ENCODE assay signal across 11 cellular contexts in genomic region chr4:118968813-118969212, GRCh38.
DNase-seq lines count a peak whose midpoint lies in the region; ATAC-seq, FAIRE-seq and TF ChIP-seq lines count a peak whose summit lies in the region.
"Had no signal": no experiment of that assay in that cellular context is flagged by ENCODE, and none has a peak within 500 bp of the region (broad histone marks: within the 10 kb centered on the region; RNA-seq: fewer than 3 reads in every experiment).

No MANE protein-coding gene starts in this region.

- 57% methylated on average over 6 of the region's 6 CpGs; no CpG with 5 or more reads in 1 of the 2 experiments for WGBS in H1 (ENCODE audit: extremely low coverage in 1 of 2, insufficient coverage in 1 of 2, insufficient read length in 1 of 2, insufficient replicate concordance in 2 of 2, low coverage in 1 of 2, low lambda C conversion rate in 2 of 2, missing lambda C conversion rate in 1 of 2), 2 experiments

- no peak overlapping the region for H4K5ac ChIP-seq in H1 (ENCODE audit: insufficient read length, low read depth, low read length)

- peaks cover 18% of the 10 kb centered on the region for H3K4me1 ChIP-seq in PC-3 (ENCODE audit: insufficient read depth, low read length)
- peaks cover 0 to 7% (median 5%) of the 10 kb centered on the region in 4 experiments; a peak in 6 of 7 replicates for H3K4me1 ChIP-seq in H1 (replicated peaks in 1 of 4; ENCODE audit: control insufficient read depth in 3 of 4, insufficient read depth in 4 of 4, low read length in 3 of 4)
- peaks cover 7% of the 10 kb centered on the region for H3K4me1 ChIP-seq in mucosa of descending colon (ENCODE audit: low read depth)
- peaks cover 0 to 96% (median 54%) of the 10 kb centered on the region in 4 donors for H3K4me1 ChIP-seq in tibial artery

- no peak overlapping the region for H3K9ac ChIP-seq in PC-3 (ENCODE audit: low read length)
- H3K9ac ChIP-seq in H1 (replicated peaks in 1 of 4; ENCODE audit: extremely low read depth in 1 of 4, low read depth in 3 of 4, low read length in 3 of 4), result no peak overlapping the region

- no peaks in the 10 kb centered on the region for H3K79me1 ChIP-seq in H1 (ENCODE audit: low read depth, low read length)

- H3K14ac ChIP-seq in H1 (ENCODE audit: insufficient read length), result no peak overlapping the region

- no peak for TF ChIP-seq EP300 in H1 (IDR thresholded peaks at IDR 0.05; ENCODE audit: borderline replicate concordance in 1 of 2, low read depth in 2 of 2, low read length in 2 of 2)

- no peaks in the 10 kb centered on the region for H3K23me2 ChIP-seq in H1 (ENCODE audit: low read depth, low read length)

- H3K9me2 ChIP-seq in PC-3 (replicated peaks; ENCODE audit: low read length), result no peaks in the 10 kb centered on the region

- intact Hi-C loops in PC-3 (cut with micrococcal nuclease) (loop anchor here (1.0 to 5.0 kb wide), 4 partner anchors 79 to 228 kb away; partner anchors contain the start of gene SEC24D), mucosa of descending colon (cut with DNase I, micrococcal nuclease) (loop anchor here (10.0 kb wide), 2 partner anchors 74 to 204 kb away; no protein-coding TSS in a partner anchor), tibial artery (cut with DNase I; ENCODE audit: low total_unique reads) (loop anchor here (5.0 kb wide), 2 partner anchors 72 to 197 kb away; no protein-coding TSS in a partner anchor)

- no peaks in the 10 kb centered on the region for H4K20me1 ChIP-seq in PC-3 (ENCODE audit: low read length)
- no peaks in the 10 kb centered on the region for H4K20me1 ChIP-seq in H1 (replicated peaks in 1 of 2; ENCODE audit: control insufficient read depth in 1 of 2, insufficient read depth in 2 of 2, low read length in 2 of 2)

- no peak for TF ChIP-seq CTCF in PC-3 (conservative IDR thresholded peaks at IDR 0.05; ENCODE audit: low read depth, low read length)
- no peak for TF ChIP-seq CTCF in H1 (IDR thresholded peaks at IDR 0.05; ENCODE audit: control extremely low read depth in 1 of 3, insufficient read depth in 1 of 3, low read depth in 1 of 3, low read length in 3 of 3)
- TF ChIP-seq CTCF in mucosa of descending colon (IDR thresholded peaks at IDR 0.05), result no peak
- no peak for TF ChIP-seq CTCF in tibial artery (IDR thresholded peaks at IDR 0.05)

- CTCF ChIA-PET in PC-3 (lab: Charles Lee) (no interaction called here), H1 (lab: Charles Lee; ENCODE audit: partially characterized antibody) (interaction anchor here (0.8 to 2.2 kb wide), 17 partner anchors 9 to 258 kb away, joined by 3 to 12 read pairs (median 5); no protein-coding TSS in a partner anchor)

- H3K4me3 ChIP-seq in PC-3 (ENCODE audit: low read length) (no peak overlapping the region), H1 (ENCODE audit: extremely low read depth in 1 of 4, insufficient read depth in 2 of 4, low read depth in 3 of 4, low read length in 4 of 4) (no peak overlapping the region), mucosa of descending colon (no peak overlapping the region), tibial artery (peak overlapping the region in 1 of 2 donors; percentile 19)

- H2AFZ ChIP-seq in PC-3 (ENCODE audit: low read length) (peak overlapping the region; percentile 43; the same call in 1 of the 2 replicates), H1 (ENCODE audit: low read length) (no peak overlapping the region; the same call in 1 of the 2 replicates)

- H4K91ac ChIP-seq in H1 (replicated peaks; ENCODE audit: insufficient read length, low read length), result peak overlapping the region; percentile 25

- H2BK12ac ChIP-seq in H1 (ENCODE audit: low read depth, low read length), result no peak overlapping the region

- no peak for FAIRE-seq in H1 (lab: Jason Lieb, UNC)

- H3K23ac ChIP-seq in H1 (ENCODE audit: insufficient read length), result no peak overlapping the region

- H3K79me2 ChIP-seq in PC-3 (ENCODE audit: low read length) (no peaks in the 10 kb centered on the region), H1 (ENCODE audit: control insufficient read depth in 1 of 2, insufficient read depth in 2 of 2, low read length in 2 of 2) (no peaks in the 10 kb centered on the region)

- TF ChIP-seq RAD21 in H1 (IDR thresholded peaks at IDR 0.05 in 1 of 2, conservative IDR thresholded peaks at IDR 0.05 in 1 of 2; ENCODE audit: low read depth in 2 of 2, low read length in 2 of 2), result no peak

- no peak overlapping the region for H2BK15ac ChIP-seq in H1 (ENCODE audit: low read length)

- no peak overlapping the region for H4K8ac ChIP-seq in H1 (ENCODE audit: extremely low read depth, insufficient read depth, low read length)

- no peak for TF ChIP-seq POLR2A in H1 (IDR thresholded peaks at IDR 0.05; ENCODE audit: control extremely low read depth in 1 of 2, low read depth in 2 of 2, low read length in 2 of 2)

- H2BK20ac ChIP-seq in H1 (ENCODE audit: low read length), result no peak overlapping the region

- H3K27ac ChIP-seq in PC-3 (ENCODE audit: low read length), result no peak overlapping the region
- no peak overlapping the region for H3K27ac ChIP-seq in H1 (ENCODE audit: low read depth, low read length)
- peak overlapping the region; percentile 73 to 87 for H3K27ac ChIP-seq in tibial artery

- BruUV-seq in PC-3 (replicated peaks; lab: Mats Ljungman, UMichigan), result no TSS peak

- no peak overlapping the region for H3K4ac ChIP-seq in H1 (replicated peaks; ENCODE audit: insufficient read length, low read depth, low read length)

- H2AK5ac ChIP-seq in H1 (ENCODE audit: low read depth, low read length), result no peak overlapping the region

- H3K27me3 ChIP-seq in PC-3 (ENCODE audit: low read length), result no peaks in the 10 kb centered on the region
- no peaks in the 10 kb centered on the region for H3K27me3 ChIP-seq in H1 (replicated peaks in 1 of 4; ENCODE audit: control insufficient read depth in 3 of 4, extremely low read depth in 1 of 4, insufficient read depth in 3 of 4, low read length in 3 of 4)
- H3K27me3 ChIP-seq in tibial artery, result no peaks in the 10 kb centered on the region

- H3K9me3 ChIP-seq in PC-3 (ENCODE audit: low read length), result no peaks in the 10 kb centered on the region
- no peaks in the 10 kb centered on the region for H3K9me3 ChIP-seq in H1 (ENCODE audit: insufficient read depth in 2 of 2, low read depth in 1 of 2, low read length in 1 of 2)
- no peaks in the 10 kb centered on the region for H3K9me3 ChIP-seq in mucosa of descending colon
- no peaks in the 10 kb centered on the region for H3K9me3 ChIP-seq in tibial artery
- H3K9me3 ChIP-seq: Caco-2 had no signal

- POLR2A ChIA-PET in PC-3 (lab: Charles Lee; ENCODE audit: unreplicated experiment) (no interaction called here), H1 (lab: Charles Lee; ENCODE audit: partially characterized antibody) (interaction anchor here (0.6 kb wide), 1 partner anchor 399 kb away, joined by 3 read pairs; no protein-coding TSS in a partner anchor)

- no peaks in the 10 kb centered on the region for H3F3A ChIP-seq in PC-3 (ENCODE audit: low read length, unreplicated experiment)

- no peak overlapping the region for H2BK5ac ChIP-seq in H1 (ENCODE audit: low read depth, low read length)

- H3K4me2 ChIP-seq in PC-3 (ENCODE audit: low read length) (peak overlapping the region; percentile 40; the same call in 1 of the 2 replicates), H1 (ENCODE audit: insufficient read depth in 1 of 2, low read depth in 2 of 2, low read length in 2 of 2) (0 out of 4 replicates have a peak overlapping the region, but pooled peaks of 1 of the 2 experiments have one; percentile 13)

- DNase-seq in PC-3 (no peak), H1 (ENCODE audit: low read depth in 1 of 2, low spot score in 2 of 2) (no peak), mucosa of descending colon (no peak), tibial artery (no peak), SK-N-DZ (ENCODE audit: low spot score) (no peak)
- no peak for DNase-seq in activated CD8-positive, alpha-beta memory T cell treated with anti-CD3 and anti-CD28 coated beads for 24 hours
- DNase-seq: activated CD4-positive, alpha-beta T cell treated with anti-CD3 and anti-CD28 coated beads for 36 hours; activated naive CD4-positive, alpha-beta T cell treated with anti-CD3 and anti-CD28 coated beads, Interleukin-2, amount 50 U/mL, for 16 hours had no signal

- no peak overlapping the region for H2BK120ac ChIP-seq in H1 (replicated peaks; ENCODE audit: low read depth, low read length)

- H3K56ac ChIP-seq in H1 (replicated peaks; ENCODE audit: insufficient read length, low read depth, low read length), result no peak overlapping the region

- ATAC-seq in PC-3 (peak; percentile 36), mucosa of descending colon (peak; percentile 23), GM18498 (IDR thresholded peaks at IDR 0.05; ENCODE audit: unreplicated experiment) (no peak), HG03457 (IDR thresholded peaks at IDR 0.05; ENCODE audit: unreplicated experiment) (no peak)

- no peaks in the 10 kb centered on the region for H3K36me3 ChIP-seq in PC-3 (ENCODE audit: low read depth, low read length)
- H3K36me3 ChIP-seq in H1 (ENCODE audit: control insufficient read depth in 2 of 4, insufficient read depth in 4 of 4, low read length in 3 of 4), result no peaks in the 10 kb centered on the region
- no peaks in the 10 kb centered on the region for H3K36me3 ChIP-seq in mucosa of descending colon (ENCODE audit: low read depth)
- H3K36me3 ChIP-seq in tibial artery, result no peaks in the 10 kb centered on the region

- H3K18ac ChIP-seq in H1 (ENCODE audit: extremely low read depth, low read length), result no peak overlapping the region

TF ChIP-seq in H1, 55 proteins besides CTCF, POLR2A, EP300 and RAD21:
- TF ChIP-seq KDM1A (IDR thresholded peaks at IDR 0.05; ENCODE audit: borderline replicate concordance, low read length) (no peak), SIRT6 (IDR thresholded peaks at IDR 0.05; ENCODE audit: low read length) (no peak), KDM5A (IDR thresholded peaks at IDR 0.05; ENCODE audit: low read length) (no peak), PHF8 (conservative IDR thresholded peaks at IDR 0.05; ENCODE audit: low read depth, low read length) (no peak), TAF7 (optimal IDR thresholded peaks at IDR 0.05; ENCODE audit: borderline replicate concordance, low read depth, low read length) (no peak), CBX8 (IDR thresholded peaks at IDR 0.05; ENCODE audit: borderline replicate concordance, low read depth, low read length) (no peak), BACH1 (IDR thresholded peaks at IDR 0.05; ENCODE audit: low read length) (no peak), BRCA1 (IDR thresholded peaks at IDR 0.05; ENCODE audit: low read depth, low read length) (no peak), EZH2 (IDR thresholded peaks at IDR 0.05; ENCODE audit: low read depth, low read length, severe bottlenecking) (no peak), RFX5 (IDR thresholded peaks at IDR 0.05; ENCODE audit: borderline replicate concordance, low read depth, low read length) (no peak), JUND (IDR thresholded peaks at IDR 0.05; ENCODE audit: low read length) (no peak), NRF1 (IDR thresholded peaks at IDR 0.05; ENCODE audit: low read depth, low read length) (no peak), POU5F1 (IDR thresholded peaks at IDR 0.05; ENCODE audit: low read depth, low read length) (no peak)

Comparison
In these comparisons a context has a peak if more than half of its experiments do, and no peak if none do; other contexts are left out.
1. ATAC-seq: peak in PC-3 (single experiment) and mucosa of descending colon (single experiment); none in GM18498 (single experiment) and HG03457 (single experiment).
2. H3K27ac ChIP-seq: peak in tibial artery (2 of 2); none in PC-3 (single experiment) and H1 (single experiment).